10 cellular contexts compared by ENCODE assay signal in genomic region chr2:96924775-96925747, GRCh38. TPM values are rescaled to one million over a fixed set of nuclear protein-coding genes. Genes with fewer than 3 reads are reported as not detected.
DNase-seq lines count a peak whose midpoint lies in the region; ATAC-seq and TF ChIP-seq lines count a peak whose summit lies in the region.
"Had no signal": no experiment of that assay in that cellular context is flagged by ENCODE, and none has a peak within 500 bp of the region (broad histone marks: within the 10 kb centered on the region; RNA-seq: fewer than 3 reads in every experiment).

No MANE protein-coding gene starts in this region.

- no peak for TF ChIP-seq CTCF in Calu3 (IDR thresholded peaks at IDR 0.05; ENCODE audit: unreplicated experiment)

- no TSS peak for BruUV-seq in Calu3 (replicated peaks; lab: Mats Ljungman, UMichigan)

- H3K27me3 Mint-ChIP-seq in activated T-helper 1 cell treated with anti-CD3 and anti-CD28 coated beads, Interleukin-12 subunit alpha, Interleukin-12 subunit beta, Interleukin-2, Interleukin-4 antibody, amounts not matched to agents 30 ng/mL and 10 ng/mL and 1 ng/mL, durations not matched to agents 14 hours and 24 hours and 36 hours (ENCODE audit: insufficient read depth), result peaks cover 7% of the 10 kb centered on the region
- no peaks in the 10 kb centered on the region for H3K27me3 Mint-ChIP-seq in activated naive CD4-positive, alpha-beta T cell treated with anti-CD3 and anti-CD28 coated beads, Interleukin-2, amount 50 U/mL, for 24 hours
- no peaks in the 10 kb centered on the region for H3K27me3 Mint-ChIP-seq in naive thymus-derived CD8-positive, alpha-beta T cell
- H3K27me3 Mint-ChIP-seq in Calu3 (ENCODE audit: unreplicated experiment), result peaks cover 84% of the 10 kb centered on the region

- POLR2A ChIA-PET in naive thymus-derived CD8-positive, alpha-beta T cell (lab: Charles Lee), result interaction anchor here (0.5 to 6.0 kb wide), 21 partner anchors 9 to 67 kb away, joined by 3 to 79 read pairs (median 6); partner anchors contain the start of genes ANKRD39 and SEMA4C

- H3K9me3 Mint-ChIP-seq in activated T-helper 1 cell treated with anti-CD3 and anti-CD28 coated beads, Interleukin-12 subunit alpha, Interleukin-12 subunit beta, Interleukin-2, Interleukin-4 antibody, amounts not matched to agents 30 ng/mL and 10 ng/mL and 1 ng/mL, durations not matched to agents 14 hours and 24 hours and 36 hours, result no peaks in the 10 kb centered on the region
- H3K9me3 Mint-ChIP-seq in activated naive CD4-positive, alpha-beta T cell treated with anti-CD3 and anti-CD28 coated beads, Interleukin-2, amount 50 U/mL, for 24 hours, result no peaks in the 10 kb centered on the region
- H3K9me3 Mint-ChIP-seq in naive thymus-derived CD8-positive, alpha-beta T cell, result no peaks in the 10 kb centered on the region
- H3K9me3 Mint-ChIP-seq in Calu3 (ENCODE audit: low read depth, unreplicated experiment), result peaks cover 4% of the 10 kb centered on the region

- H3K4me3 Mint-ChIP-seq in activated T-helper 1 cell treated with anti-CD3 and anti-CD28 coated beads, Interleukin-12 subunit alpha, Interleukin-12 subunit beta, Interleukin-2, Interleukin-4 antibody, amounts not matched to agents 30 ng/mL and 10 ng/mL and 1 ng/mL, durations not matched to agents 14 hours and 24 hours and 36 hours, result no peak overlapping the region
- H3K4me3 Mint-ChIP-seq in activated naive CD4-positive, alpha-beta T cell treated with anti-CD3 and anti-CD28 coated beads, Interleukin-2, amount 50 U/mL, for 24 hours, result peak overlapping the region; percentile 88
- peak overlapping the region; percentile 88 to 95 (median 93) for H3K4me3 Mint-ChIP-seq in naive thymus-derived CD8-positive, alpha-beta T cell
- no peak overlapping the region for H3K4me3 Mint-ChIP-seq in Calu3 (ENCODE audit: low read depth, unreplicated experiment)

- H3K36me3 Mint-ChIP-seq in activated T-helper 1 cell treated with anti-CD3 and anti-CD28 coated beads, Interleukin-12 subunit alpha, Interleukin-12 subunit beta, Interleukin-2, Interleukin-4 antibody, amounts not matched to agents 30 ng/mL and 10 ng/mL and 1 ng/mL, durations not matched to agents 14 hours and 24 hours and 36 hours (ENCODE audit: low read depth), result no peaks in the 10 kb centered on the region
- H3K36me3 Mint-ChIP-seq in activated naive CD4-positive, alpha-beta T cell treated with anti-CD3 and anti-CD28 coated beads, Interleukin-2, amount 50 U/mL, for 24 hours, result no peaks in the 10 kb centered on the region
- peaks cover 0 to 2% (median 0%) of the 10 kb centered on the region in 3 donors for H3K36me3 Mint-ChIP-seq in naive thymus-derived CD8-positive, alpha-beta T cell
- no peaks in the 10 kb centered on the region for H3K36me3 Mint-ChIP-seq in Calu3 (ENCODE audit: insufficient read depth, unreplicated experiment)

- CTCF ChIA-PET in Calu3 (lab: Charles Lee), result no interaction called here

- intact Hi-C loops in activated T-helper 1 cell treated with anti-CD3 and anti-CD28 coated beads, Interleukin-12 subunit alpha, Interleukin-12 subunit beta, Interleukin-2, Interleukin-4 antibody, amounts not matched to agents 30 ng/mL and 10 ng/mL and 1 ng/mL, durations not matched to agents 14 hours and 24 hours and 36 hours (cut with micrococcal nuclease), result no loop called here
- intact Hi-C loops in Calu3 (cut with micrococcal nuclease; ENCODE audit: unreplicated experiment), result no loop called here

- H3K27ac Mint-ChIP-seq in activated T-helper 1 cell treated with anti-CD3 and anti-CD28 coated beads, Interleukin-12 subunit alpha, Interleukin-12 subunit beta, Interleukin-2, Interleukin-4 antibody, amounts not matched to agents 30 ng/mL and 10 ng/mL and 1 ng/mL, durations not matched to agents 14 hours and 24 hours and 36 hours, result no peak overlapping the region
- H3K27ac Mint-ChIP-seq in activated naive CD4-positive, alpha-beta T cell treated with anti-CD3 and anti-CD28 coated beads, Interleukin-2, amount 50 U/mL, for 24 hours, result peak overlapping the region; percentile 95
- H3K27ac Mint-ChIP-seq in naive thymus-derived CD8-positive, alpha-beta T cell, result peak overlapping the region; percentile 95 to 99 (median 98)
- H3K27ac Mint-ChIP-seq in Calu3 (ENCODE audit: unreplicated experiment), result no peak overlapping the region

- peak overlapping the region; percentile 99 for H3K27ac ChIP-seq in temporal lobe (ENCODE audit: low read depth, low read length)
- H3K27ac ChIP-seq: neutrophil had no signal

- DNase-seq in activated T-helper 1 cell treated with Interleukin-2 at 50 U/mL for 16 hours (ENCODE audit: low read depth), result peak; percentile 13
- no peak for DNase-seq in activated T-helper 1 cell treated with anti-CD3 and anti-CD28 coated beads, Interleukin-12 subunit alpha, Interleukin-12 subunit beta, Interleukin-2, Interleukin-4 antibody, amounts not matched to agents 30 ng/mL and 10 ng/mL and 1 ng/mL, durations not matched to agents 14 hours and 24 hours and 36 hours (ENCODE audit: low spot score)
- peak in 9 of 10 donors; percentile 8 to 72 (median 38) for DNase-seq in naive thymus-derived CD8-positive, alpha-beta T cell
- DNase-seq in Calu3, result no peak
- DNase-seq in SK-N-DZ (ENCODE audit: low spot score), result no peak
- DNase-seq: NCI-H2029 treated with DMSO at 0.1 percent for 48 hours had no signal

- ATAC-seq in naive thymus-derived CD8-positive, alpha-beta T cell, result peak; percentile 76 to 77
- no peak for ATAC-seq in GM21825 (IDR thresholded peaks at IDR 0.05; ENCODE audit: unreplicated experiment)

- H3K4me1 Mint-ChIP-seq in activated T-helper 1 cell treated with anti-CD3 and anti-CD28 coated beads, Interleukin-12 subunit alpha, Interleukin-12 subunit beta, Interleukin-2, Interleukin-4 antibody, amounts not matched to agents 30 ng/mL and 10 ng/mL and 1 ng/mL, durations not matched to agents 14 hours and 24 hours and 36 hours (ENCODE audit: low read depth), result peaks cover 20% of the 10 kb centered on the region
- H3K4me1 Mint-ChIP-seq in activated naive CD4-positive, alpha-beta T cell treated with anti-CD3 and anti-CD28 coated beads, Interleukin-2, amount 50 U/mL, for 24 hours, result peaks cover 47% of the 10 kb centered on the region
- peaks cover 22 to 58% (median 40%) of the 10 kb centered on the region in 4 donors for H3K4me1 Mint-ChIP-seq in naive thymus-derived CD8-positive, alpha-beta T cell
- peaks cover 2% of the 10 kb centered on the region for H3K4me1 Mint-ChIP-seq in Calu3 (ENCODE audit: low read depth, unreplicated experiment)

RNA-seq across cellular contexts. Expression of gene SEMA4C, which starts 55.2 kb away (rescaled TPM):
- total RNA-seq in activated T-helper 1 cell treated with anti-CD3 and anti-CD28 coated beads, Interleukin-12 subunit alpha, Interleukin-12 subunit beta, Interleukin-2, Interleukin-4 antibody, amounts not matched to agents 30 ng/mL and 10 ng/mL and 1 ng/mL, durations not matched to agents 14 hours and 24 hours and 36 hours, result 18.7 and 20.6 TPM in 2 replicates
- total RNA-seq in naive thymus-derived CD8-positive, alpha-beta T cell, result 10 to 100 TPM; 35.6 to 38.6 TPM
- 1 to 10 TPM; 1.9 to 2.8 (median 2.2) TPM for polyA plus RNA-seq in naive thymus-derived CD8-positive, alpha-beta T cell
- total RNA-seq in temporal lobe, result 42.8 TPM
- 23.8 and 25.3 TPM in 2 replicates for total RNA-seq in Calu3 (2022)
- polyA plus RNA-seq in SK-N-DZ (2014; cell fraction: cytosol; rRNA removed), result 42.0 and 42.7 TPM in 2 replicates
- 91.3 and 99.0 TPM in 2 replicates for polyA plus RNA-seq in SK-N-DZ (2014; cell fraction: nucleus; rRNA removed)

Comparison
In these comparisons a context has a peak if more than half of its experiments do, and no peak if none do; other contexts are left out.
1. DNase-seq: peak in activated T-helper 1 cell treated with Interleukin-2 at 50 U/mL for 16 hours (single experiment) and naive thymus-derived CD8-positive, alpha-beta T cell (9 of 10); none in activated T-helper 1 cell treated with anti-CD3 and anti-CD28 coated beads, Interleukin-12 subunit alpha, Interleukin-12 subunit beta, Interleukin-2, Interleukin-4 antibody, amounts not matched to agents 30 ng/mL and 10 ng/mL and 1 ng/mL, durations not matched to agents 14 hours and 24 hours and 36 hours (single experiment), Calu3 (single experiment) and SK-N-DZ (single experiment).
2. H3K27ac Mint-ChIP-seq: peak in activated naive CD4-positive, alpha-beta T cell treated with anti-CD3 and anti-CD28 coated beads, Interleukin-2, amount 50 U/mL, for 24 hours (single experiment) and naive thymus-derived CD8-positive, alpha-beta T cell (10 of 10); none in activated T-helper 1 cell treated with anti-CD3 and anti-CD28 coated beads, Interleukin-12 subunit alpha, Interleukin-12 subunit beta, Interleukin-2, Interleukin-4 antibody, amounts not matched to agents 30 ng/mL and 10 ng/mL and 1 ng/mL, durations not matched to agents 14 hours and 24 hours and 36 hours (single experiment) and Calu3 (single experiment).
3. H3K4me3 Mint-ChIP-seq: peak in activated naive CD4-positive, alpha-beta T cell treated with anti-CD3 and anti-CD28 coated beads, Interleukin-2, amount 50 U/mL, for 24 hours (single experiment) and naive thymus-derived CD8-positive, alpha-beta T cell (10 of 10); none in activated T-helper 1 cell treated with anti-CD3 and anti-CD28 coated beads, Interleukin-12 subunit alpha, Interleukin-12 subunit beta, Interleukin-2, Interleukin-4 antibody, amounts not matched to agents 30 ng/mL and 10 ng/mL and 1 ng/mL, durations not matched to agents 14 hours and 24 hours and 36 hours (single experiment) and Calu3 (single experiment).